Comparison of ENCODE assay signal across 13 cellular contexts in genomic region chr11:117146521-117146920, GRCh38. TPM values are rescaled to one million over a fixed set of nuclear protein-coding genes. Genes with fewer than 3 reads are reported as not detected.
DNase-seq lines count a peak whose midpoint lies in the region; ATAC-seq and TF ChIP-seq lines count a peak whose summit lies in the region.
"Had no signal": no experiment of that assay in that cellular context is flagged by ENCODE, and none has a peak within 500 bp of the region (broad histone marks: within the 10 kb centered on the region; RNA-seq: fewer than 3 reads in every experiment).

No MANE protein-coding gene starts in this region.

- CTCF ChIA-PET in PC-3 (lab: Charles Lee) = no interaction called here

- TF ChIP-seq CTCF in PC-3 (conservative IDR thresholded peaks at IDR 0.05; ENCODE audit: low read depth, low read length) (no peak), esophagus muscularis mucosa (IDR thresholded peaks at IDR 0.05) (no peak), MM.1S (IDR thresholded peaks at IDR 0.05; ENCODE audit: low read length) (no peak)

- peaks cover 29% of the 10 kb centered on the region for H3K36me3 Mint-ChIP-seq in T-helper 2 cell treated with Interferon-gamma antibody and Interleukin-4, amounts not matched to agents 5 μg/mL and 100 μg/mL, for 36 hours (ENCODE audit: low read depth)

- no peaks in the 10 kb centered on the region for H3K9me2 ChIP-seq in PC-3 (replicated peaks; ENCODE audit: low read length)
- no peaks in the 10 kb centered on the region for H3K9me2 ChIP-seq in MM.1S (replicated peaks; ENCODE audit: insufficient read depth, low read length)

- peaks cover 27% of the 10 kb centered on the region for H3K4me1 Mint-ChIP-seq in T-helper 2 cell treated with Interferon-gamma antibody and Interleukin-4, amounts not matched to agents 5 μg/mL and 100 μg/mL, for 36 hours (ENCODE audit: low read depth)

- POLR2A ChIA-PET in PC-3 (lab: Charles Lee; ENCODE audit: unreplicated experiment) = no interaction called here

- H3F3A ChIP-seq in PC-3 (ENCODE audit: low read length, unreplicated experiment) (no peaks in the 10 kb centered on the region), MM.1S (ENCODE audit: insufficient read depth, low read length) (peaks cover 12% of the 10 kb centered on the region)

- TF ChIP-seq POLR2A in esophagus muscularis mucosa (IDR thresholded peaks at IDR 0.05; ENCODE audit: low read depth) = no peak

- no peak overlapping the region for H3K9ac ChIP-seq in PC-3 (ENCODE audit: low read length)
- H3K9ac ChIP-seq in MM.1S (ENCODE audit: low read length) = no peak overlapping the region

- H3K4me1 ChIP-seq in PC-3 (ENCODE audit: insufficient read depth, low read length) (peaks cover 13% of the 10 kb centered on the region; the same call in 1 of the 2 replicates), esophagus muscularis mucosa (peaks cover 35 to 70% (median 64%) of the 10 kb centered on the region in 4 donors), MM.1S (ENCODE audit: low read length) (0 out of 2 replicates have a peak, but pooled peaks cover 3% of the 10 kb centered on the region)

- H3K9me3 ChIP-seq in PC-3 (ENCODE audit: low read length) (no peaks in the 10 kb centered on the region), esophagus muscularis mucosa (no peaks in the 10 kb centered on the region), MM.1S (replicated peaks; ENCODE audit: insufficient read depth, low read length) (no peaks in the 10 kb centered on the region)
- H3K9me3 ChIP-seq: A549, upper lobe of left lung had no signal

- H3K27me3 ChIP-seq in PC-3 (ENCODE audit: low read length) (no peaks in the 10 kb centered on the region), esophagus muscularis mucosa (no peaks in the 10 kb centered on the region), MM.1S (replicated peaks; ENCODE audit: insufficient read depth, low read length) (no peaks in the 10 kb centered on the region)
- H3K27me3 ChIP-seq: upper lobe of left lung had no signal

- H4K20me1 ChIP-seq in PC-3 (ENCODE audit: low read length) = peaks cover 48% of the 10 kb centered on the region
- H4K20me1 ChIP-seq in MM.1S (ENCODE audit: insufficient read depth, low read length) = peaks cover 17% of the 10 kb centered on the region

- H3K4me3 Mint-ChIP-seq in T-helper 2 cell treated with Interferon-gamma antibody and Interleukin-4, amounts not matched to agents 5 μg/mL and 100 μg/mL, for 36 hours = peak overlapping the region; percentile 96

- H3K27ac Mint-ChIP-seq in T-helper 2 cell treated with Interferon-gamma antibody and Interleukin-4, amounts not matched to agents 5 μg/mL and 100 μg/mL, for 36 hours = no peak overlapping the region

- H3K79me2 ChIP-seq in PC-3 (ENCODE audit: low read length) (peaks cover 73% of the 10 kb centered on the region), MM.1S (ENCODE audit: low read length) (peaks cover 73% of the 10 kb centered on the region)

- peaks cover 20% of the 10 kb centered on the region for H3K36me3 ChIP-seq in PC-3 (ENCODE audit: low read depth, low read length)
- peaks cover 6 to 16% (median 13%) of the 10 kb centered on the region in 4 donors for H3K36me3 ChIP-seq in esophagus muscularis mucosa
- 0 out of 2 replicates have a peak, but pooled peaks cover 2% of the 10 kb centered on the region for H3K36me3 ChIP-seq in MM.1S (replicated peaks; ENCODE audit: insufficient read depth, low read length)

- no TSS peak for BruUV-seq in PC-3 (replicated peaks; lab: Mats Ljungman, UMichigan)

- H3K27me3 Mint-ChIP-seq in T-helper 2 cell treated with Interferon-gamma antibody and Interleukin-4, amounts not matched to agents 5 μg/mL and 100 μg/mL, for 36 hours (ENCODE audit: low read depth) = peaks cover 3% of the 10 kb centered on the region

- H3K4me3 ChIP-seq in PC-3 (ENCODE audit: low read length) = peak overlapping the region; percentile 81; the same call in 1 of the 2 replicates
- peak overlapping the region in 2 of 4 donors; percentile 90 to 94 for H3K4me3 ChIP-seq in esophagus muscularis mucosa
- H3K4me3 ChIP-seq in MM.1S (ENCODE audit: low read length) = no peak overlapping the region

- TF ChIP-seq EP300 in esophagus muscularis mucosa (IDR thresholded peaks at IDR 0.05) = no peak

- ATAC-seq in PC-3 = no peak
- ATAC-seq: A549; activated naive CD4-positive, alpha-beta T cell treated with anti-CD3 and anti-CD28 coated beads, Interleukin-2, amount 50 U/mL, for 72 hours had no signal

- 80% methylated on average over 9 of the region's 10 CpGs for WGBS in esophagus muscularis mucosa

- intact Hi-C loops in PC-3 (cut with micrococcal nuclease) (no loop called here), esophagus muscularis mucosa (cut with DNase I) (no loop called here)

- no peaks in the 10 kb centered on the region for H3K9me3 Mint-ChIP-seq in T-helper 2 cell treated with Interferon-gamma antibody and Interleukin-4, amounts not matched to agents 5 μg/mL and 100 μg/mL, for 36 hours
- H3K9me3 Mint-ChIP-seq: activated naive CD4-positive, alpha-beta T cell treated with anti-CD3 and anti-CD28 coated beads, Interleukin-2, amount 50 U/mL, for 72 hours had no signal

- no peak overlapping the region for H2AFZ ChIP-seq in PC-3 (ENCODE audit: low read length)
- H2AFZ ChIP-seq in MM.1S (ENCODE audit: low read length) = no peak overlapping the region

- H3K27ac ChIP-seq in PC-3 (ENCODE audit: low read length) (no peak overlapping the region), esophagus muscularis mucosa (replicated peaks in 1 of 4) (peak overlapping the region in 3 of 4 donors; percentile 91 to 93 (median 92)), MM.1S (ENCODE audit: low read length) (no peak overlapping the region)
- H3K27ac ChIP-seq: A549 had no signal

- H3K4me2 ChIP-seq in PC-3 (ENCODE audit: low read length) (peak overlapping the region; percentile 98), MM.1S (ENCODE audit: low read depth, low read length) (no peak overlapping the region)

- no peak for DNase-seq in T-helper 2 cell treated with Interferon-gamma antibody and Interleukin-4, amounts not matched to agents 5 μg/mL and 100 μg/mL, for 36 hours (ENCODE audit: low spot score)
- DNase-seq in T-helper 2 cell = no peak
- no peak for DNase-seq in PC-3
- DNase-seq in esophagus muscularis mucosa (ENCODE audit: extremely low spot score) = no peak
- DNase-seq in renal cortical epithelial cell (ENCODE audit: low read depth) = peak; percentile 43
- no peak for DNase-seq in MM.1S
- no peak for DNase-seq in NCI-H345 (lab: John Stamatoyannopoulos, UW)
- DNase-seq in mucosa of gallbladder (ENCODE audit: low spot score) = no peak
- DNase-seq: SHP77; stimulated activated CD4-positive, alpha-beta T cell treated with anti-CD3 and anti-CD28 coated beads, Interleukin-12 subunit alpha, Interleukin-12 subunit beta, amount 100 ng/mL, for 4 hours; upper lobe of left lung had no signal

RNA-seq across cellular contexts. Expression of gene PAFAH1B2, which starts 2.4 kb away (rescaled TPM):
- total RNA-seq in PC-3 (2014; rRNA removed) (88.6 and 91.6 TPM in 2 replicates), esophagus muscularis mucosa (10 to 100 TPM; 40.3 to 63.0 (median 47.4) TPM), renal cortical epithelial cell (238 and 242 TPM in 2 replicates), mucosa of gallbladder (73.9 TPM)

RNA-seq across cellular contexts. Expression of gene SIDT2, which starts 32.0 kb away (rescaled TPM):
- total RNA-seq in PC-3 (2014; rRNA removed) = 13.6 and 22.7 TPM in 2 replicates
- total RNA-seq in esophagus muscularis mucosa = 10 to 100 TPM; 26.5 to 34.1 (median 29.3) TPM
- total RNA-seq in renal cortical epithelial cell = 5.4 and 35.5 TPM in 2 replicates
- 72.9 TPM for total RNA-seq in mucosa of gallbladder

RNA-seq across cellular contexts. Expression of gene SIK3, which starts 48.3 kb away (rescaled TPM):
- total RNA-seq in PC-3 (2014; rRNA removed) = 14.5 and 17.4 TPM in 2 replicates
- total RNA-seq in esophagus muscularis mucosa = 10 to 100 TPM; 39.5 to 53.5 (median 42.3) TPM
- 7.6 and 31.3 TPM in 2 replicates for total RNA-seq in renal cortical epithelial cell
- total RNA-seq in mucosa of gallbladder = 54.6 TPM

RNA-seq across cellular contexts. Expression of gene TAGLN, which starts 52.6 kb away (rescaled TPM):
- total RNA-seq in PC-3 (2014; rRNA removed) (8.0 and 10.3 TPM in 2 replicates), esophagus muscularis mucosa (over 10,000 TPM; 12,513 to 19,293 (median 14,679) TPM), renal cortical epithelial cell (68.5 and 487 TPM in 2 replicates), mucosa of gallbladder (2,517 TPM)

Comparison
In these comparisons a context has a peak if more than half of its experiments do, and no peak if none do; other contexts are left out.
1. H3K27ac ChIP-seq: peak in esophagus muscularis mucosa (3 of 4); none in PC-3 (single experiment) and MM.1S (single experiment).